16 cellular contexts compared by ENCODE assay signal in the genomic region with DNA sequence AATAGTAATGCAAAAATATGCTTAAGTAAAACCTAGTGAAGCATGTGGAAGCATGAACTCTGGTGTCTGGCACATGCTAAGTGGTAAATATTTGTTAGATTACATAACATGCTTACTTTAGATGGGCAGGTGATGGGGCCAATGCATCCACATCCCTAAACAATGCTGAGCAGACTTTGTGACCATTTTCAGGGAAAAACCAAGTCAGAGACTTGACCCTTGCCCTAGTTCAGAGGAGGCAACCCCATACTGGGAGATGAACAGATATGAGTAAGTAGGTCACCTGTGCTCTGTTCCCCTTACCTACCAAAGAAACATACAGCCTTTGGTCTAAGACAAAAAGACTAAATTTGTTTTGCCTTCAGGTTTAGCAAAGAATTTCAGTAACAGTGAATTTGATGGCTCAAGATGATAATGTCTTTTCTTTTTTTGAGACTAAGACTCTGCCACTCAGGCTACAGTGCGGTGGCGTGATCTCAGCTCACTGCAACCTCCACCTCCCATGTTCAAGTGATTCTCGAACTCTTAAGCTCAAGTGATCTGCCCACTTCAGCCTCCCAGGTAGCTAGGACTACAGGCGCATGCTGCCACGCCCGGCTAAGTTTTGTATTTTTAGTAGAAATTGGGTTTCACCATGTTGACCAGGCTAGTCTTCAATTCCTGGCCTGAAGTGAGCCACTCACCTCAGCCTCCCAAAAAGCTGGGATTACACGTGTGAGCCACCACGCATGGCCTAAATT.
"Had no signal": no experiment of that assay in that cellular context is flagged by ENCODE, and none has a peak within 500 bp of the region (broad histone marks: within the 10 kb centered on the region; RNA-seq: fewer than 3 reads in every experiment).

No MANE protein-coding gene starts in this region.

- ATAC-seq: activated T-cell treated with anti-CD3 and anti-CD28 coated beads, Interleukin-2, amount 50 U/mL, for 4 hours; stimulated activated naive B cell treated with anti-CD40 and anti-IgM and Interleukin-4, amounts not matched to agents 10 μg/mL and 1 μg/mL and 100 μg/mL, for 72 hours had no signal

- H3K27ac Mint-ChIP-seq: activated naive CD8-positive, alpha-beta T cell treated with anti-CD3 and anti-CD28 coated beads, Interleukin-2, amount 10 ng/mL, durations not matched to agents 7 days and 5 days; dendritic cell treated with granulocyte-macrophage colony-stimulating factor and Interleukin-4, amounts not matched to agents 40 ng/mL and 50 ng/mL, for 4 days; stimulated activated naive B cell treated with anti-CD40 and anti-IgM and Interleukin-4, amounts not matched to agents 10 μg/mL and 1 μg/mL and 100 μg/mL, for 72 hours had no signal

- H3K4me1 ChIP-seq: tibial nerve had no signal

- H3K9me3 ChIP-seq: ovary, tibial nerve had no signal

- H3K4me3 Mint-ChIP-seq: activated naive CD8-positive, alpha-beta T cell treated with anti-CD3 and anti-CD28 coated beads, Interleukin-2, amount 10 ng/mL, durations not matched to agents 7 days and 5 days; activated T-cell treated with anti-CD3 and anti-CD28 coated beads, Interleukin-2, amount 50 U/mL, for 4 hours; dendritic cell treated with granulocyte-macrophage colony-stimulating factor and Interleukin-4, amounts not matched to agents 40 ng/mL and 50 ng/mL, for 4 days; naive B cell; stimulated activated naive B cell treated with anti-CD40 and anti-IgM and Interleukin-4, amounts not matched to agents 10 μg/mL and 1 μg/mL and 100 μg/mL, for 72 hours had no signal

- DNase-seq: activated CD4-positive, alpha-beta T cell treated with anti-CD3 and anti-CD28 coated beads for 1 hour; activated CD4-positive, alpha-beta T cell treated with anti-CD3 and anti-CD28 coated beads, Interleukin-2, amount 50 U/mL, for 4 hours; activated naive CD8-positive, alpha-beta T cell treated with anti-CD3 and anti-CD28 coated beads, Interleukin-2, amount 10 ng/mL, durations not matched to agents 7 days and 5 days; activated T-cell treated with anti-CD3 and anti-CD28 coated beads, Interleukin-2, amount 50 U/mL, for 4 hours; aorta; head of caudate nucleus; kidney glomerular epithelial cell; mammary epithelial cell; naive B cell; ovary; stimulated activated CD4-positive, alpha-beta T cell treated with anti-CD3 and anti-CD28 coated beads, Interleukin-2, amount 100 ng/mL, for 48 hours; stimulated activated naive B cell treated with anti-CD40 and anti-IgM and Interleukin-4, amounts not matched to agents 10 μg/mL and 1 μg/mL and 100 μg/mL, for 72 hours; T-helper 1 cell had no signal

- H3K27me3 Mint-ChIP-seq: activated naive CD8-positive, alpha-beta T cell treated with anti-CD3 and anti-CD28 coated beads, Interleukin-2, amount 10 ng/mL, durations not matched to agents 7 days and 5 days; dendritic cell treated with granulocyte-macrophage colony-stimulating factor and Interleukin-4, amounts not matched to agents 40 ng/mL and 50 ng/mL, for 4 days; naive B cell; stimulated activated naive B cell treated with anti-CD40 and anti-IgM and Interleukin-4, amounts not matched to agents 10 μg/mL and 1 μg/mL and 100 μg/mL, for 72 hours had no signal

- FAIRE-seq: frontal cortex had no signal

- H3K36me3 ChIP-seq: ovary had no signal

- H3K4me3 ChIP-seq: ovary, tibial nerve had no signal

- H3K27ac ChIP-seq: ovary, tibial nerve had no signal

- H3K9me3 Mint-ChIP-seq: activated naive CD8-positive, alpha-beta T cell treated with anti-CD3 and anti-CD28 coated beads, Interleukin-2, amount 10 ng/mL, durations not matched to agents 7 days and 5 days; activated T-cell treated with anti-CD3 and anti-CD28 coated beads, Interleukin-2, amount 50 U/mL, for 4 hours; dendritic cell treated with granulocyte-macrophage colony-stimulating factor and Interleukin-4, amounts not matched to agents 40 ng/mL and 50 ng/mL, for 4 days; naive B cell; stimulated activated naive B cell treated with anti-CD40 and anti-IgM and Interleukin-4, amounts not matched to agents 10 μg/mL and 1 μg/mL and 100 μg/mL, for 72 hours had no signal

- H3K27me3 ChIP-seq: ovary, tibial nerve had no signal
